ENCODE assay signal across 18 cellular contexts in the genomic region with DNA sequence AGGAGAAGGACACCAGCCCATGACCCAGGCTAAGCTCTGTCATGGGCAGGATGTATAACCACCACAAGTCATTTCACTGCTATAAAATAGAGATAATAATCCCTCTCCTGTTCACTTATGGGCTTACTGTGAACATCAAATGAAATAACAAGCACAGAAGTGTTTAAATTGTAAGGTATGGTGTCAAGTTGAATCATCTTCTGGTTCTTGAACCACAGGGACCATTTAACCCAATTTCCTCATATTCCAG. TPM values are rescaled to one million over a fixed set of nuclear protein-coding genes. Genes with fewer than 3 reads are reported as not detected.
DNase-seq lines count a peak whose midpoint lies in the region; ATAC-seq, FAIRE-seq and TF ChIP-seq lines count a peak whose summit lies in the region.
"Had no signal": no experiment of that assay in that cellular context is flagged by ENCODE, and none has a peak within 500 bp of the region (broad histone marks: within the 10 kb centered on the region; RNA-seq: fewer than 3 reads in every experiment).

No MANE protein-coding gene starts in this region.

- TF ChIP-seq CTCF in natural killer cell (IDR thresholded peaks at IDR 0.05) (no peak), GM23338 (conservative IDR thresholded peaks at IDR 0.05; ENCODE audit: low read depth in 2 of 2) (no peak)

- H3K79me2 ChIP-seq in GM23338 (replicated peaks; ENCODE audit: insufficient read depth), result no peaks in the 10 kb centered on the region

- no peak overlapping the region for H3K27ac ChIP-seq in CD4-positive, CD25-positive, alpha-beta regulatory T cell (ENCODE audit: insufficient read depth, low read length, poor library complexity, severe bottlenecking)
- no peak overlapping the region for H3K27ac ChIP-seq in GM23338 (ENCODE audit: low read depth)
- H3K27ac ChIP-seq: transverse colon had no signal

- peaks cover 0 to 29% (median 23%) of the 10 kb centered on the region in 4 donors for H3K4me1 Mint-ChIP-seq in CD4-positive, CD25-positive, alpha-beta regulatory T cell
- H3K4me1 Mint-ChIP-seq in activated naive CD8-positive, alpha-beta T cell (ENCODE audit: low read depth), result peaks cover 35% of the 10 kb centered on the region
- H3K4me1 Mint-ChIP-seq in natural killer cell (peaks cover 21 to 31% of the 10 kb centered on the region in 2 donors), GM23338 (peaks cover 44% of the 10 kb centered on the region)

- no peaks in the 10 kb centered on the region for H3K9me3 ChIP-seq in CD4-positive, CD25-positive, alpha-beta regulatory T cell (ENCODE audit: control insufficient read depth in 2 of 2, low read length in 2 of 2)
- H3K9me3 ChIP-seq: sigmoid colon, transverse colon had no signal

- no peak overlapping the region for H3K27ac Mint-ChIP-seq in CD4-positive, CD25-positive, alpha-beta regulatory T cell
- peak overlapping the region; percentile 50 for H3K27ac Mint-ChIP-seq in activated naive CD8-positive, alpha-beta T cell
- peak overlapping the region in 1 of 2 donors; percentile 66 for H3K27ac Mint-ChIP-seq in natural killer cell
- H3K27ac Mint-ChIP-seq in GM23338, result no peak overlapping the region
- H3K27ac Mint-ChIP-seq: WTC11 had no signal

- H3K27me3 Mint-ChIP-seq in CD4-positive, CD25-positive, alpha-beta regulatory T cell, result peaks cover 15% of the 10 kb centered on the region
- H3K27me3 Mint-ChIP-seq in activated naive CD8-positive, alpha-beta T cell, result peaks cover 2% of the 10 kb centered on the region
- H3K27me3 Mint-ChIP-seq in natural killer cell (ENCODE audit: low read depth in 2 of 2), result peaks cover 60 to 88% of the 10 kb centered on the region in 2 donors
- H3K27me3 Mint-ChIP-seq in GM23338 (ENCODE audit: insufficient read depth, low read depth, poor library complexity), result peaks cover 21% of the 10 kb centered on the region

- no peaks in the 10 kb centered on the region for H3K36me3 ChIP-seq in CD4-positive, CD25-positive, alpha-beta regulatory T cell (ENCODE audit: control insufficient read depth, insufficient read depth, low read length)
- no peaks in the 10 kb centered on the region for H3K36me3 ChIP-seq in GM23338 (ENCODE audit: insufficient read depth)
- H3K36me3 ChIP-seq: sigmoid colon, transverse colon had no signal

- H3K4me1 ChIP-seq in CD4-positive, CD25-positive, alpha-beta regulatory T cell (ENCODE audit: control insufficient read depth, insufficient read depth, low read length, poor library complexity, severe bottlenecking), result peaks cover 18% of the 10 kb centered on the region
- peaks cover 14% of the 10 kb centered on the region for H3K4me1 ChIP-seq in GM23338 (ENCODE audit: insufficient read depth)

- FAIRE-seq in GM19239 (lab: Jason Lieb, UNC), result peak; percentile 57
- FAIRE-seq: islet of Langerhans had no signal

- no peaks in the 10 kb centered on the region for H3K36me3 Mint-ChIP-seq in CD4-positive, CD25-positive, alpha-beta regulatory T cell
- no peaks in the 10 kb centered on the region for H3K36me3 Mint-ChIP-seq in activated naive CD8-positive, alpha-beta T cell
- no peaks in the 10 kb centered on the region for H3K36me3 Mint-ChIP-seq in natural killer cell
- no peaks in the 10 kb centered on the region for H3K36me3 Mint-ChIP-seq in GM23338 (ENCODE audit: low read depth)
- H3K36me3 Mint-ChIP-seq: WTC11 had no signal

- H3K4me3 Mint-ChIP-seq in CD4-positive, CD25-positive, alpha-beta regulatory T cell, result peak overlapping the region in 2 of 4 donors; percentile 12 to 44
- no peak overlapping the region for H3K4me3 Mint-ChIP-seq in activated naive CD8-positive, alpha-beta T cell
- no peak overlapping the region for H3K4me3 Mint-ChIP-seq in natural killer cell
- H3K4me3 Mint-ChIP-seq in GM23338, result no peak overlapping the region
- H3K4me3 Mint-ChIP-seq: WTC11 had no signal

- no peak overlapping the region for H2AFZ ChIP-seq in GM23338

- no peaks in the 10 kb centered on the region for H3F3A ChIP-seq in GM23338 (replicated peaks; ENCODE audit: low read depth)

- no peak overlapping the region for H3K4me2 ChIP-seq in GM23338

- peaks cover 0 to 2% (median 0%) of the 10 kb centered on the region in 7 donors for H3K9me3 Mint-ChIP-seq in CD4-positive, CD25-positive, alpha-beta regulatory T cell
- H3K9me3 Mint-ChIP-seq in activated naive CD8-positive, alpha-beta T cell (ENCODE audit: low read depth), result no peaks in the 10 kb centered on the region
- H3K9me3 Mint-ChIP-seq in natural killer cell (no peaks in the 10 kb centered on the region), GM23338 (no peaks in the 10 kb centered on the region)
- H3K9me3 Mint-ChIP-seq: WTC11 had no signal

- no peaks in the 10 kb centered on the region for H4K20me1 ChIP-seq in GM23338 (replicated peaks; ENCODE audit: insufficient read depth)

- peak in 1 of 3 donors; percentile 20 for DNase-seq in CD4-positive, CD25-positive, alpha-beta regulatory T cell
- no peak for DNase-seq in GM19239 (ENCODE audit: insufficient read length, low spot score)
- no peak for DNase-seq in natural killer cell
- no peak for DNase-seq in HCEC 1CT
- no peak for DNase-seq in GM23338 (ENCODE audit: low spot score)
- DNase-seq in GM19240 (ENCODE audit: insufficient read length, low spot score), result no peak
- DNase-seq: amniotic stem cell, glutamatergic neuron, GOT3, NCI-H2081, NCI-H69, sigmoid colon, SW 1271, transverse colon had no signal

- no peak overlapping the region for H3K4me3 ChIP-seq in CD4-positive, CD25-positive, alpha-beta regulatory T cell (ENCODE audit: low read depth, low read length)
- H3K4me3 ChIP-seq in GM23338, result no peak overlapping the region
- H3K4me3 ChIP-seq: transverse colon had no signal

- no peaks in the 10 kb centered on the region for H3K27me3 ChIP-seq in CD4-positive, CD25-positive, alpha-beta regulatory T cell (ENCODE audit: control insufficient read depth, insufficient read depth, low read length)
- no peaks in the 10 kb centered on the region for H3K27me3 ChIP-seq in GM23338 (ENCODE audit: insufficient read depth)
- H3K27me3 ChIP-seq: sigmoid colon, transverse colon had no signal

- no peaks in the 10 kb centered on the region for H3K9me2 ChIP-seq in GM23338 (ENCODE audit: insufficient read depth)

- ATAC-seq in CD4-positive, CD25-positive, alpha-beta regulatory T cell (ENCODE audit: low read depth in 2 of 2), result peak; percentile 28 to 37
- peak; percentile 48 to 57 (median 54) for ATAC-seq in natural killer cell
- ATAC-seq in HG02623 (IDR thresholded peaks at IDR 0.05; ENCODE audit: unreplicated experiment), result no peak
- ATAC-seq in GM23338, result no peak
- ATAC-seq: WTC11 had no signal

- intact Hi-C loops in natural killer cell (cut with micrococcal nuclease), result loop anchor here (5.0 to 10.0 kb wide), 2 partner anchors 45 to 343 kb away; partner anchors contain the start of gene TLE3

TF ChIP-seq in GM23338, 12 proteins besides CTCF, POLR2A, EP300 and RAD21 (continues in another document):
- TF ChIP-seq JUNB (IDR thresholded peaks at IDR 0.05; ENCODE audit: unreplicated experiment) (no peak), ZNF114 (CRISPR knock-in tag; IDR thresholded peaks at IDR 0.05) (no peak), REST (IDR thresholded peaks at IDR 0.05; ENCODE audit: unreplicated experiment) (no peak), NANOG (IDR thresholded peaks at IDR 0.05; ENCODE audit: borderline replicate concordance) (no peak), ZNF331 (CRISPR knock-in tag; IDR thresholded peaks at IDR 0.05; ENCODE audit: low read depth) (no peak)

RNA-seq across cellular contexts. Expression of gene TLE3, which starts 44.3 kb away (rescaled TPM):
- 115 TPM for total RNA-seq in CD4-positive, CD25-positive, alpha-beta regulatory T cell
- polyA plus RNA-seq in CD4-positive, CD25-positive, alpha-beta regulatory T cell, result 10 to 100 TPM in 3 of 4 donors, 1 to 10 TPM in 1; 8.4 to 13.9 (median 11.7) TPM
- 10 to 100 TPM; 32.1 to 94.9 (median 36.7) TPM for total RNA-seq in natural killer cell
- 55.7 and 79.5 TPM in 2 replicates for total RNA-seq in GM23338 (2014; rRNA removed; shearing (Covaris generic))
- polyA plus RNA-seq in GM23338 (2016; fragmentation: Nextera tagmentation; extraction: Ambion mirVana), result 9.2 and 10.4 TPM in 2 replicates

Comparison
In these comparisons a context has a peak if more than half of its experiments do, and no peak if none do; other contexts are left out.
1. ATAC-seq: peak in CD4-positive, CD25-positive, alpha-beta regulatory T cell (2 of 2) and natural killer cell (3 of 3); none in HG02623 (single experiment) and GM23338 (single experiment).